9 cellular contexts compared by ENCODE assay signal in the genomic region with DNA sequence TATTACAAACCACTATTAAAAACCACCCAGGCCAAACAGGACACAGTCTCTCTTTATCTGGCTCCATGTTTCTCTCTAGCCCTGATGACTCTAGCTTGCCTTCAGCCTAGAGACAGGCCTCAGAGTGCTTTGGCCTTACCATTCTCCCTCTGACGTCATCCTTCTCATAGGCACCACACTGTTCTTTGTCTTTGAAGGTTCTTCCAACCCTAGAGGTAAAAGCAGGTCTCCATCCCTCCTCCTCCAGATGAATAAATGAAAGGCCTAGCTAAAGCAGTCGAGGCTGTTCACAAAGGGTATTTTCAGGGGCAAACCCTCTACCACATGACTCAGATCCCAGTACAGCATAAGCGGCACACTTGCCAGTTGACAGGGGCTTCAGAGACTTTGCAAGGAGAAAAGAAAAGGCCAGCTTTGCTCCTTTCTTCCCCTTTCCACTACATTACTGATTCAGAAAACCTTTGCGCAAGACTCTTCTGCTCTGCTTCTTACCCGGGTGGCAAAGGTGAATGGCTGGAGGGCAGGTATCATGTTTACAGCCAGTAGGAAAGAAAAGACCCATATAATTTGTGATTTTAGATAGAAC.
DNase-seq lines count a peak whose midpoint lies in the region; ATAC-seq lines count a peak whose summit lies in the region.
"Had no signal": no experiment of that assay in that cellular context is flagged by ENCODE, and none has a peak within 500 bp of the region (broad histone marks: within the 10 kb centered on the region; RNA-seq: fewer than 3 reads in every experiment).

No MANE protein-coding gene starts in this region.

- DNase-seq in NOMO-1 treated with DMSO at 0.1 percent for 48 hours (lab: John Stamatoyannopoulos, UW; ENCODE audit: unreplicated experiment) = peak; percentile 38
- peak; percentile 38 for DNase-seq in left kidney (ENCODE audit: low read depth, low spot score)
- no peak for DNase-seq in NCI-H82 treated with DMSO at 0.1 percent for 48 hours (lab: John Stamatoyannopoulos, UW; ENCODE audit: unreplicated experiment)
- DNase-seq in pons (ENCODE audit: low spot score) = no peak
- DNase-seq in stimulated activated CD4-positive, alpha-beta T cell treated with anti-CD3 and anti-CD28 coated beads, Interleukin-4, amount 100 ng/mL, for 24 hours = no peak
- no peak for DNase-seq in DMS79 (lab: John Stamatoyannopoulos, UW)
- DNase-seq: psoas muscle had no signal

- ATAC-seq in GM21515 (IDR thresholded peaks at IDR 0.05; ENCODE audit: unreplicated experiment) = peak; percentile 30

- H3K4me3 ChIP-seq in GM08714 (ENCODE audit: low read length) = peak overlapping the region; percentile 57; the same call in 1 of the 2 replicates
- H3K4me3 ChIP-seq: psoas muscle had no signal

Comparison
In these comparisons a context has a peak if more than half of its experiments do, and no peak if none do; other contexts are left out.
1. DNase-seq: peak in NOMO-1 treated with DMSO at 0.1 percent for 48 hours (single experiment) and left kidney (single experiment); none in NCI-H82 treated with DMSO at 0.1 percent for 48 hours (single experiment), pons (single experiment), stimulated activated CD4-positive, alpha-beta T cell treated with anti-CD3 and anti-CD28 coated beads, Interleukin-4, amount 100 ng/mL, for 24 hours (single experiment) and DMS79 (single experiment).